Comparison of ENCODE assay signal across 9 cellular contexts in the genomic region with DNA sequence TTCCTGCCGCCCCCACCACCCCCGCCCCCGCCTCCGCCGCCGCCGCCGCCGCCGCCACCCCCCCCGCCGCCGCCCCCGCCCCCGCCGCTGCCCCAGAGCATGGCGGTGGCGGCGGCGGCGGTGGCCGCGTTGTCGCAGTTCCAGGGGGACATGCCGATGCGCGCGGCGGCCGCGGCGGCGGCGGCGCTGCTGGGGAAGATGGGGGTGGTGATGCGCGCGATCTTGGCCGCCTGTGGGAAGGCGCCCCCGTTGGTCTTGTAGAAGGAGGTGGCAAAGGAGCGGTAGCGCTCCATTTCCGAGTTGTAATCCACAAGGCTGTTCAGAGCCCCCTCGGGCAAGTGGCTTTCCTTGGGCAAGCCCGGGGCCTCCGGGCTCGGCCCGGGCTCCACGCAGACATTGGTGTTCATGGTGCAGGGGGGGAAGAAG. TPM values are rescaled to one million over a fixed set of nuclear protein-coding genes. Genes with fewer than 3 reads are reported as not detected.
DNase-seq lines count a peak whose midpoint lies in the region; TF ChIP-seq lines count a peak whose summit lies in the region.
"Had no signal": no experiment of that assay in that cellular context is flagged by ENCODE, and none has a peak within 500 bp of the region (broad histone marks: within the 10 kb centered on the region; RNA-seq: fewer than 3 reads in every experiment).

No MANE protein-coding gene starts in this region.

- peak overlapping the region; percentile 64 for H3K4me3 ChIP-seq in GM23248
- H3K4me3 ChIP-seq in fibroblast of lung (replicated peaks in 1 of 4; ENCODE audit: control extremely low read depth in 1 of 4, insufficient read depth in 1 of 4, low read depth in 3 of 4, low read length in 4 of 4), result peak overlapping the region; percentile 44 to 59 (median 49)

- no peaks in the 10 kb centered on the region for H3K9me3 Mint-ChIP-seq in nephron

- no peak overlapping the region for H3K27ac ChIP-seq in GM23248
- H3K27ac ChIP-seq in fibroblast of lung (ENCODE audit: insufficient read depth, low read length), result no peak overlapping the region
- H3K27ac ChIP-seq: C4-2B had no signal

- H3K4me2 ChIP-seq in GM23248 (ENCODE audit: unreplicated experiment), result peak overlapping the region; percentile 70
- H3K4me2 ChIP-seq in fibroblast of lung (ENCODE audit: extremely low read depth, insufficient read depth, low read length), result peak overlapping the region; percentile 55

- H3K36me3 Mint-ChIP-seq in nephron (ENCODE audit: low read depth), result no peaks in the 10 kb centered on the region

- H4K20me1 ChIP-seq in GM23248 (ENCODE audit: insufficient read depth) (no peaks in the 10 kb centered on the region), fibroblast of lung (ENCODE audit: control insufficient read depth, extremely low read depth, insufficient read depth, low read length) (no peaks in the 10 kb centered on the region)

- TF ChIP-seq CTCF in fibroblast of lung (conservative IDR thresholded peaks at IDR 0.05 in 1 of 2, IDR thresholded peaks at IDR 0.05 in 1 of 2; ENCODE audit: low read depth in 1 of 2, low read length in 2 of 2) (no peak), nephron (IDR thresholded peaks at IDR 0.05; ENCODE audit: unreplicated experiment in 3 of 3) (no peak)

- DNase-seq in NCI-H1105 treated with DMSO at 0.1 percent for 48 hours (lab: John Stamatoyannopoulos, UW) (peak; percentile 27), NCI-H1105 (lab: John Stamatoyannopoulos, UW) (no peak), GM23248 (peak; percentile 28), LoVo (ENCODE audit: low spot score) (peak; percentile 37), activated T-cell treated with anti-CD3 and anti-CD28 coated beads for 4 hours (peak; percentile 7), fibroblast of lung (ENCODE audit: low read depth in 2 of 2) (peak; percentile 24 to 50), OCI-M2 (lab: John Stamatoyannopoulos, UW; ENCODE audit: unreplicated experiment) (no peak)

- peak overlapping the region; percentile 95 to 99 (median 96) for H3K4me3 Mint-ChIP-seq in nephron

- no peaks in the 10 kb centered on the region for H3K9me3 ChIP-seq in GM23248 (ENCODE audit: low read depth)
- H3K9me3 ChIP-seq in fibroblast of lung (ENCODE audit: control insufficient read depth, insufficient read depth, low read depth, low read length), result no peaks in the 10 kb centered on the region

- WGBS in GM23248 (ENCODE audit: low coverage in 1 of 2, low lambda C conversion rate in 2 of 2, missing lambda C conversion rate in 2 of 2), 2 experiments, result 1 to 3% methylated on average over 5 to 40 of the region's 50 CpGs

- H3K4me1 ChIP-seq in GM23248 (ENCODE audit: insufficient read depth) (no peaks in the 10 kb centered on the region), fibroblast of lung (ENCODE audit: control insufficient read depth, extremely low read depth, insufficient read depth, low read length) (no peaks in the 10 kb centered on the region)

- no peaks in the 10 kb centered on the region for H3K79me2 ChIP-seq in GM23248 (ENCODE audit: insufficient read depth)
- no peaks in the 10 kb centered on the region for H3K79me2 ChIP-seq in fibroblast of lung (ENCODE audit: control insufficient read depth, insufficient read depth, low read length)

- no peak overlapping the region for H3K9ac ChIP-seq in GM23248
- no peak overlapping the region for H3K9ac ChIP-seq in fibroblast of lung (ENCODE audit: insufficient read depth, low read length)

- H3K27me3 ChIP-seq in GM23248 (replicated peaks; ENCODE audit: insufficient read depth), result peaks cover 44% of the 10 kb centered on the region
- no peaks in the 10 kb centered on the region for H3K27me3 ChIP-seq in fibroblast of lung (ENCODE audit: control insufficient read depth, insufficient read depth, low read length)

- H3K36me3 ChIP-seq in GM23248 (ENCODE audit: low read depth) (no peaks in the 10 kb centered on the region), fibroblast of lung (ENCODE audit: control insufficient read depth, insufficient read depth, low read length) (no peaks in the 10 kb centered on the region)

- peak overlapping the region; percentile 54; the same call in 1 of the 2 replicates for H2AFZ ChIP-seq in GM23248
- peak overlapping the region; percentile 54 for H2AFZ ChIP-seq in fibroblast of lung (ENCODE audit: low read length)

- peak overlapping the region; percentile 90 to 98 (median 98) for H3K27ac Mint-ChIP-seq in nephron

- H3K4me1 Mint-ChIP-seq in nephron, result peaks cover 69% of the 10 kb centered on the region

- in situ Hi-C loops in GM23248 (cut with MboI), result no loop called here

- no peaks in the 10 kb centered on the region for H3K27me3 Mint-ChIP-seq in nephron (ENCODE audit: low read depth)

- no peaks in the 10 kb centered on the region for H3K9me2 ChIP-seq in GM23248 (ENCODE audit: insufficient read depth)

- H3F3A ChIP-seq in GM23248 (ENCODE audit: insufficient read depth), result no peaks in the 10 kb centered on the region

RNA-seq across cellular contexts. Expression of a gene that starts 3.3 kb away (rescaled TPM):
- total RNA-seq in GM23248 (2014; rRNA removed; shearing (Covaris generic)), result not detected in 2 replicates
- polyA plus RNA-seq in GM23248 (2016; fragmentation: Nextera tagmentation; extraction: Ambion mirVana) (not detected in 2 replicates), fibroblast of lung (0.02 TPM in 2 replicates)
- total RNA-seq in fibroblast of lung, result under 0.01 TPM in 2 replicates
- polyA plus RNA-seq in fibroblast of lung (2012), result 0.02 TPM in 1 of 2 replicates, not detected in the other
- polyA minus RNA-seq in fibroblast of lung (ENCODE audit: low replicate concordance), result 0.04 TPM in 1 of 2 replicates, not detected in the other

Comparison
In these comparisons a context has a peak if more than half of its experiments do, and no peak if none do; other contexts are left out.
1. DNase-seq: peak in NCI-H1105 treated with DMSO at 0.1 percent for 48 hours (single experiment), GM23248 (single experiment), LoVo (single experiment), activated T-cell treated with anti-CD3 and anti-CD28 coated beads for 4 hours (single experiment) and fibroblast of lung (2 of 2); none in NCI-H1105 (single experiment) and OCI-M2 (single experiment).